ENCODE assay signal across 9 cellular contexts in genomic region chr11:1640076-1640946, GRCh38. TPM values are rescaled to one million over a fixed set of nuclear protein-coding genes. Genes with fewer than 3 reads are reported as not detected.
DNase-seq lines count a peak whose midpoint lies in the region; ATAC-seq and TF ChIP-seq lines count a peak whose summit lies in the region.
"Had no signal": no experiment of that assay in that cellular context is flagged by ENCODE, and none has a peak within 500 bp of the region (broad histone marks: within the 10 kb centered on the region; RNA-seq: fewer than 3 reads in every experiment).

No MANE protein-coding gene starts in this region.

- DNase-seq in stimulated activated naive CD8-positive, alpha-beta T cell treated with anti-CD3 and anti-CD28 coated beads, Interleukin-15, Interleukin-2, amounts not matched to agents 100 U/mL and 50 U/mL, for 24 hours: peak; percentile 42
- DNase-seq in stimulated activated naive CD8-positive, alpha-beta T cell treated with anti-CD3 and anti-CD28 coated beads, Interleukin-15, amount 100 ng/mL, for 72 hours: no peak
- DNase-seq in NCI-H1930 (lab: John Stamatoyannopoulos, UW) (peak; percentile 13 to 76), adipocyte (ENCODE audit: low read depth) (peak; percentile 59), iPS DF 6.9 (ENCODE audit: low read depth, low spot score) (peak; percentile 50), testis (no peak)

- no peak for TF ChIP-seq POLR2A in testis (IDR thresholded peaks at IDR 0.05)

- H3K4me3 ChIP-seq in adipocyte (ENCODE audit: low read length) (no peak overlapping the region), iPS DF 6.9 (ENCODE audit: low read length) (no peak overlapping the region), testis (no peak overlapping the region)

- intact Hi-C loops in testis (cut with DNase I; ENCODE audit: low total_unique reads): no loop called here

- no peak overlapping the region for H3K27ac ChIP-seq in iPS DF 6.9 (ENCODE audit: low read length)
- H3K27ac ChIP-seq in testis: no peak overlapping the region

- H3K4me1 ChIP-seq in adipocyte (ENCODE audit: control insufficient read depth, insufficient read depth, low read length) (no peaks in the 10 kb centered on the region), iPS DF 6.9 (ENCODE audit: control insufficient read depth, insufficient read depth, low read length) (no peaks in the 10 kb centered on the region; the same call in 1 of the 2 replicates), testis (no peaks in the 10 kb centered on the region)

- H3K36me3 Mint-ChIP-seq in activated T-helper 17 cell treated with anti-CD3 and anti-CD28 coated beads, Interleukin-2, amount 50 U/mL, for 72 hours (ENCODE audit: low read depth): no peaks in the 10 kb centered on the region

- no peaks in the 10 kb centered on the region for H3K4me1 Mint-ChIP-seq in stimulated activated naive CD8-positive, alpha-beta T cell treated with anti-CD3 and anti-CD28 coated beads, Interleukin-15, amount 100 ng/mL, for 72 hours
- no peaks in the 10 kb centered on the region for H3K4me1 Mint-ChIP-seq in activated T-helper 17 cell treated with anti-CD3 and anti-CD28 coated beads, Interleukin-2, amount 50 U/mL, for 72 hours

- no CpG with 5 or more reads among the region's 32 CpGs for WGBS in iPS DF 6.9 (ENCODE audit: insufficient coverage, insufficient read length)
- 62 to 64% methylated on average over 30 to 32 of the region's 32 CpGs for WGBS in testis, 2 donors

- no peak overlapping the region for H3K27ac Mint-ChIP-seq in stimulated activated naive CD8-positive, alpha-beta T cell treated with anti-CD3 and anti-CD28 coated beads, Interleukin-15, amount 100 ng/mL, for 72 hours
- H3K27ac Mint-ChIP-seq in activated T-helper 17 cell treated with anti-CD3 and anti-CD28 coated beads, Interleukin-2, amount 50 U/mL, for 72 hours: no peak overlapping the region

- no peak overlapping the region for H3K4me3 Mint-ChIP-seq in stimulated activated naive CD8-positive, alpha-beta T cell treated with anti-CD3 and anti-CD28 coated beads, Interleukin-15, amount 100 ng/mL, for 72 hours
- H3K4me3 Mint-ChIP-seq in activated T-helper 17 cell treated with anti-CD3 and anti-CD28 coated beads, Interleukin-2, amount 50 U/mL, for 72 hours: no peak overlapping the region

- H3K9me3 ChIP-seq in adipocyte (ENCODE audit: control insufficient read depth, low read length): no peaks in the 10 kb centered on the region
- no peaks in the 10 kb centered on the region for H3K9me3 ChIP-seq in iPS DF 6.9 (ENCODE audit: control insufficient read depth, insufficient read depth, low read length)
- no peaks in the 10 kb centered on the region for H3K9me3 ChIP-seq in testis

- H3K9me3 Mint-ChIP-seq in stimulated activated naive CD8-positive, alpha-beta T cell treated with anti-CD3 and anti-CD28 coated beads, Interleukin-15, amount 100 ng/mL, for 72 hours: no peaks in the 10 kb centered on the region
- no peaks in the 10 kb centered on the region for H3K9me3 Mint-ChIP-seq in activated T-helper 17 cell treated with anti-CD3 and anti-CD28 coated beads, Interleukin-2, amount 50 U/mL, for 72 hours

- peak; percentile 10 to 68 (median 48) for TF ChIP-seq CTCF in testis (IDR thresholded peaks at IDR 0.05)

- H3K27me3 Mint-ChIP-seq in stimulated activated naive CD8-positive, alpha-beta T cell treated with anti-CD3 and anti-CD28 coated beads, Interleukin-15, amount 100 ng/mL, for 72 hours: peaks cover 49% of the 10 kb centered on the region
- H3K27me3 Mint-ChIP-seq in activated T-helper 17 cell treated with anti-CD3 and anti-CD28 coated beads, Interleukin-2, amount 50 U/mL, for 72 hours: peaks cover 18% of the 10 kb centered on the region

- ATAC-seq in stimulated activated naive CD8-positive, alpha-beta T cell treated with anti-CD3 and anti-CD28 coated beads, Interleukin-15, Interleukin-2, amounts not matched to agents 100 U/mL and 50 U/mL, for 24 hours: peak; percentile 50
- no peak for ATAC-seq in stimulated activated naive CD8-positive, alpha-beta T cell treated with anti-CD3 and anti-CD28 coated beads, Interleukin-15, amount 100 ng/mL, for 72 hours
- ATAC-seq in HG02588 (IDR thresholded peaks at IDR 0.05; ENCODE audit: unreplicated experiment): no peak
- ATAC-seq in activated T-helper 17 cell treated with anti-CD3 and anti-CD28 coated beads, Interleukin-2, amount 50 U/mL, for 72 hours (replicated peaks): no peak

- H3K27me3 ChIP-seq in adipocyte (replicated peaks; ENCODE audit: control insufficient read depth, insufficient read depth, low read length): peaks cover 65% of the 10 kb centered on the region
- H3K27me3 ChIP-seq in iPS DF 6.9 (ENCODE audit: control insufficient read depth, insufficient read depth, low read length): no peaks in the 10 kb centered on the region
- H3K27me3 ChIP-seq in testis: no peaks in the 10 kb centered on the region

- no peaks in the 10 kb centered on the region for H3K36me3 ChIP-seq in adipocyte (ENCODE audit: control insufficient read depth, insufficient read depth, low read length, severe bottlenecking)
- no peaks in the 10 kb centered on the region for H3K36me3 ChIP-seq in iPS DF 6.9 (ENCODE audit: control insufficient read depth, insufficient read depth, low read length)
- no peaks in the 10 kb centered on the region for H3K36me3 ChIP-seq in testis (ENCODE audit: low read depth, missing control alignments)

- H3K9ac ChIP-seq in adipocyte (ENCODE audit: low read length): no peak overlapping the region

RNA-seq across cellular contexts. Expression of gene KRTAP5-5, which starts 10.7 kb away (rescaled TPM):
- total RNA-seq in testis: not detected
- not detected for polyA plus RNA-seq in testis (ENCODE audit: insufficient read depth, low read depth, low replicate concordance)
- not detected for total RNA-seq in activated T-helper 17 cell treated with anti-CD3 and anti-CD28 coated beads, Interleukin-2, amount 50 U/mL, for 72 hours
- polyA plus RNA-seq: adipose tissue had no signal

RNA-seq across cellular contexts. Expression of gene KRTAP5-4, which starts 18.4 kb away (rescaled TPM):
- not detected for total RNA-seq in testis
- not detected for polyA plus RNA-seq in testis (ENCODE audit: insufficient read depth, low read depth, low replicate concordance)
- total RNA-seq in activated T-helper 17 cell treated with anti-CD3 and anti-CD28 coated beads, Interleukin-2, amount 50 U/mL, for 72 hours: not detected
- polyA plus RNA-seq: adipose tissue had no signal

RNA-seq across cellular contexts. Expression of gene KRTAP5-3, which starts 32.0 kb away (rescaled TPM):
- not detected for total RNA-seq in testis
- polyA plus RNA-seq in testis (ENCODE audit: insufficient read depth, low read depth, low replicate concordance): not detected
- not detected for total RNA-seq in activated T-helper 17 cell treated with anti-CD3 and anti-CD28 coated beads, Interleukin-2, amount 50 U/mL, for 72 hours
- polyA plus RNA-seq: adipose tissue had no signal

RNA-seq across cellular contexts. Expression of gene KRTAP5-2, which starts 42.2 kb away (rescaled TPM):
- total RNA-seq in testis: not detected
- not detected for polyA plus RNA-seq in testis (ENCODE audit: insufficient read depth, low read depth, low replicate concordance)
- not detected for total RNA-seq in activated T-helper 17 cell treated with anti-CD3 and anti-CD28 coated beads, Interleukin-2, amount 50 U/mL, for 72 hours

RNA-seq across cellular contexts. Expression of gene KRTAP5-1, which starts 55.2 kb away (rescaled TPM):
- not detected for total RNA-seq in testis
- polyA plus RNA-seq in testis (ENCODE audit: insufficient read depth, low read depth, low replicate concordance): not detected
- total RNA-seq in activated T-helper 17 cell treated with anti-CD3 and anti-CD28 coated beads, Interleukin-2, amount 50 U/mL, for 72 hours: not detected
- polyA plus RNA-seq: adipose tissue had no signal

Comparison
In these comparisons a context has a peak if more than half of its experiments do, and no peak if none do; other contexts are left out.
1. DNase-seq: peak in stimulated activated naive CD8-positive, alpha-beta T cell treated with anti-CD3 and anti-CD28 coated beads, Interleukin-15, Interleukin-2, amounts not matched to agents 100 U/mL and 50 U/mL, for 24 hours (single experiment), NCI-H1930 (2 of 2), adipocyte (single experiment) and iPS DF 6.9 (single experiment); none in stimulated activated naive CD8-positive, alpha-beta T cell treated with anti-CD3 and anti-CD28 coated beads, Interleukin-15, amount 100 ng/mL, for 72 hours (0 of 2) and testis (single experiment).